1 cellular context compared by ENCODE assay signal in genomic region chr21:40433575-40433974, GRCh38.
TF ChIP-seq lines count a peak whose summit lies in the region.

No MANE protein-coding gene starts in this region.

TF ChIP-seq in HEK293, 187 proteins besides CTCF, POLR2A, EP300 and RAD21 (continued from another document):
- TF ChIP-seq, protein P1, sequence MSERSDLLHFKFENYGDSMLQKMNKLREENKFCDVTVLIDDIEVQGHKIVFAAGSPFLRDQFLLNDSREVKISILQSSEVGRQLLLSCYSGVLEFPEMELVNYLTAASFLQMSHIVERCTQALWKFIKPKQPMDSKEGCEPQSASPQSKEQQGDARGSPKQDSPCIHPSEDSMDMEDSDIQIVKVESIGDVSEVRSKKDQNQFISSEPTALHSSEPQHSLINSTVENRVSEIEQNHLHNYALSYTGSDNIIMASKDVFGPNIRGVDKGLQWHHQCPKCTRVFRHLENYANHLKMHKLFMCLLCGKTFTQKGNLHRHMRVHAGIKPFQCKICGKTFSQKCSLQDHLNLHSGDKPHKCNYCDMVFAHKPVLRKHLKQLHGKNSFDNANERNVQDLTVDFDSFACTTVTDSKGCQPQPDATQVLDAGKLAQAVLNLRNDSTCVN (tag by site-specific recombination; optimal IDR thresholded peaks at IDR 0.05): no peak
- TF ChIP-seq TCF7L2 (IDR thresholded peaks at IDR 0.05; ENCODE audit: borderline replicate concordance, low read depth, low read length) (no peak), ZNF558 (tag by site-specific recombination; IDR thresholded peaks at IDR 0.05) (no peak), ZNF704 (tag by site-specific recombination; IDR thresholded peaks at IDR 0.05) (no peak), ZNF518A (tag by site-specific recombination; conservative IDR thresholded peaks at IDR 0.05; ENCODE audit: low read depth) (no peak), ZNF571 (tag by site-specific recombination; IDR thresholded peaks at IDR 0.05) (no peak), ZNF202 (tag by site-specific recombination; IDR thresholded peaks at IDR 0.05; ENCODE audit: borderline replicate concordance) (no peak), RBAK (tag by site-specific recombination; IDR thresholded peaks at IDR 0.05) (no peak), ZNF24 (tag by site-specific recombination; IDR thresholded peaks at IDR 0.05) (0 out of 2 replicates have a peak, but pooled peaks have one; percentile 29), KLF8 (tag by site-specific recombination; IDR thresholded peaks at IDR 0.05) (peak; percentile 93), MEIS1 (CRISPR knock-in tag; IDR thresholded peaks at IDR 0.05; ENCODE audit: borderline replicate concordance) (no peak), MZF1 (tag by site-specific recombination; IDR thresholded peaks at IDR 0.05; ENCODE audit: borderline replicate concordance) (no peak), BCL11B (tag by site-specific recombination; IDR thresholded peaks at IDR 0.05; ENCODE audit: low read depth) (no peak), OVOL3 (tag by site-specific recombination; IDR thresholded peaks at IDR 0.05) (no peak), ZFP37 (tag by site-specific recombination; IDR thresholded peaks at IDR 0.05) (0 out of 2 replicates have a peak, but pooled peaks have one; percentile 77), ZNF544 (tag by site-specific recombination; IDR thresholded peaks at IDR 0.05) (no peak), HOXD13 (CRISPR knock-in tag; IDR thresholded peaks at IDR 0.05; ENCODE audit: borderline replicate concordance) (no peak), ZNF239 (tag by site-specific recombination; IDR thresholded peaks at IDR 0.05) (no peak), YY2 (tag by site-specific recombination; IDR thresholded peaks at IDR 0.05) (peak; percentile 38; the same call in 1 of the 2 replicates), KLF9 (tag by site-specific recombination; IDR thresholded peaks at IDR 0.05; ENCODE audit: low read depth) (no peak), ZNF548 (tag by site-specific recombination; IDR thresholded peaks at IDR 0.05) (no peak), ZIC2 (tag by site-specific recombination; IDR thresholded peaks at IDR 0.05) (no peak), ZNF658 (tag by site-specific recombination; IDR thresholded peaks at IDR 0.05) (peak; percentile 97), ZNF514 (tag by site-specific recombination; IDR thresholded peaks at IDR 0.05) (no peak), SP7 (tag by site-specific recombination; IDR thresholded peaks at IDR 0.05) (peak; percentile 68), ZNF37A (tag by site-specific recombination; IDR thresholded peaks at IDR 0.05) (no peak), ZNF112 (tag by site-specific recombination; IDR thresholded peaks at IDR 0.05) (no peak), ZNF121 (tag by site-specific recombination; IDR thresholded peaks at IDR 0.05) (no peak), ZNF792 (tag by site-specific recombination; IDR thresholded peaks at IDR 0.05) (no peak), PRDM2 (tag by site-specific recombination; IDR thresholded peaks at IDR 0.05; ENCODE audit: borderline replicate concordance) (no peak), ZNF626 (tag by site-specific recombination; IDR thresholded peaks at IDR 0.05) (no peak), ZSCAN16 (tag by site-specific recombination; IDR thresholded peaks at IDR 0.05) (no peak), SP3 (tag by site-specific recombination; IDR thresholded peaks at IDR 0.05) (peak; percentile 72), ZNF184 (tag by site-specific recombination; IDR thresholded peaks at IDR 0.05) (peak; percentile 84), ZNF350 (tag by site-specific recombination; IDR thresholded peaks at IDR 0.05) (peak; percentile 60; the same call in 1 of the 2 replicates), ZNF501 (tag by site-specific recombination; IDR thresholded peaks at IDR 0.05) (no peak), ZNF629 (tag by site-specific recombination; IDR thresholded peaks at IDR 0.05) (peak; percentile 93), ZNF654 (tag by site-specific recombination; IDR thresholded peaks at IDR 0.05; ENCODE audit: low read depth) (no peak), SCRT2 (tag by site-specific recombination; IDR thresholded peaks at IDR 0.05) (peak; percentile 58; the same call in 1 of the 2 replicates)
- TF ChIP-seq, protein P2, sequence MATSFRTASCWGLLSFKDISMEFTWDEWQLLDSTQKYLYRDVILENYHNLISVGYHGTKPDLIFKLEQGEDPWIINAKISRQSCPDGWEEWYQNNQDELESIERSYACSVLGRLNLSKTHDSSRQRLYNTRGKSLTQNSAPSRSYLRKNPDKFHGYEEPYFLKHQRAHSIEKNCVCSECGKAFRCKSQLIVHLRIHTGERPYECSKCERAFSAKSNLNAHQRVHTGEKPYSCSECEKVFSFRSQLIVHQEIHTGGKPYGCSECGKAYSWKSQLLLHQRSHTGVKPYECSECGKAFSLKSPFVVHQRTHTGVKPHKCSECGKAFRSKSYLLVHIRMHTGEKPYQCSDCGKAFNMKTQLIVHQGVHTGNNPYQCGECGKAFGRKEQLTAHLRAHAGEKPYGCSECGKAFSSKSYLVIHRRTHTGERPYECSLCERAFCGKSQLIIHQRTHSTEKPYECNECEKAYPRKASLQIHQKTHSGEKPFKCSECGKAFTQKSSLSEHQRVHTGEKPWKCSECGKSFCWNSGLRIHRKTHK (tag by site-specific recombination; IDR thresholded peaks at IDR 0.05): peak; percentile 66
- TF ChIP-seq, protein P3, sequence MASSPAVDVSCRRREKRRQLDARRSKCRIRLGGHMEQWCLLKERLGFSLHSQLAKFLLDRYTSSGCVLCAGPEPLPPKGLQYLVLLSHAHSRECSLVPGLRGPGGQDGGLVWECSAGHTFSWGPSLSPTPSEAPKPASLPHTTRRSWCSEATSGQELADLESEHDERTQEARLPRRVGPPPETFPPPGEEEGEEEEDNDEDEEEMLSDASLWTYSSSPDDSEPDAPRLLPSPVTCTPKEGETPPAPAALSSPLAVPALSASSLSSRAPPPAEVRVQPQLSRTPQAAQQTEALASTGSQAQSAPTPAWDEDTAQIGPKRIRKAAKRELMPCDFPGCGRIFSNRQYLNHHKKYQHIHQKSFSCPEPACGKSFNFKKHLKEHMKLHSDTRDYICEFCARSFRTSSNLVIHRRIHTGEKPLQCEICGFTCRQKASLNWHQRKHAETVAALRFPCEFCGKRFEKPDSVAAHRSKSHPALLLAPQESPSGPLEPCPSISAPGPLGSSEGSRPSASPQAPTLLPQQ (tag by site-specific recombination; IDR thresholded peaks at IDR 0.05): no peak
- TF ChIP-seq, protein P4, sequence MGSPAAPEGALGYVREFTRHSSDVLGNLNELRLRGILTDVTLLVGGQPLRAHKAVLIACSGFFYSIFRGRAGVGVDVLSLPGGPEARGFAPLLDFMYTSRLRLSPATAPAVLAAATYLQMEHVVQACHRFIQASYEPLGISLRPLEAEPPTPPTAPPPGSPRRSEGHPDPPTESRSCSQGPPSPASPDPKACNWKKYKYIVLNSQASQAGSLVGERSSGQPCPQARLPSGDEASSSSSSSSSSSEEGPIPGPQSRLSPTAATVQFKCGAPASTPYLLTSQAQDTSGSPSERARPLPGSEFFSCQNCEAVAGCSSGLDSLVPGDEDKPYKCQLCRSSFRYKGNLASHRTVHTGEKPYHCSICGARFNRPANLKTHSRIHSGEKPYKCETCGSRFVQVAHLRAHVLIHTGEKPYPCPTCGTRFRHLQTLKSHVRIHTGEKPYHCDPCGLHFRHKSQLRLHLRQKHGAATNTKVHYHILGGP (tag by site-specific recombination; IDR thresholded peaks at IDR 0.05): 0 out of 2 replicates have a peak, but pooled peaks have one; percentile 46
- TF ChIP-seq, protein P5, sequence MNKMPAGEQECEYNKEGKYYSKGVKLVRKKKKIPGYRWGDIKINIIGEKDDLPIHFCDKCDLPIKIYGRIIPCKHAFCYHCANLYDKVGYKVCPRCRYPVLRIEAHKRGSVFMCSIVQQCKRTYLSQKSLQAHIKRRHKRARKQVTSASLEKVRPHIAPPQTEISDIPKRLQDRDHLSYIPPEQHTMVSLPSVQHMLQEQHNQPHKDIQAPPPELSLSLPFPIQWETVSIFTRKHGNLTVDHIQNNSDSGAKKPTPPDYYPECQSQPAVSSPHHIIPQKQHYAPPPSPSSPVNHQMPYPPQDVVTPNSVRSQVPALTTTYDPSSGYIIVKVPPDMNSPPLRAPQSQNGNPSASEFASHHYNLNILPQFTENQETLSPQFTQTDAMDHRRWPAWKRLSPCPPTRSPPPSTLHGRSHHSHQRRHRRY (tag by site-specific recombination; IDR thresholded peaks at IDR 0.05): no peak
- TF ChIP-seq, protein P6, sequence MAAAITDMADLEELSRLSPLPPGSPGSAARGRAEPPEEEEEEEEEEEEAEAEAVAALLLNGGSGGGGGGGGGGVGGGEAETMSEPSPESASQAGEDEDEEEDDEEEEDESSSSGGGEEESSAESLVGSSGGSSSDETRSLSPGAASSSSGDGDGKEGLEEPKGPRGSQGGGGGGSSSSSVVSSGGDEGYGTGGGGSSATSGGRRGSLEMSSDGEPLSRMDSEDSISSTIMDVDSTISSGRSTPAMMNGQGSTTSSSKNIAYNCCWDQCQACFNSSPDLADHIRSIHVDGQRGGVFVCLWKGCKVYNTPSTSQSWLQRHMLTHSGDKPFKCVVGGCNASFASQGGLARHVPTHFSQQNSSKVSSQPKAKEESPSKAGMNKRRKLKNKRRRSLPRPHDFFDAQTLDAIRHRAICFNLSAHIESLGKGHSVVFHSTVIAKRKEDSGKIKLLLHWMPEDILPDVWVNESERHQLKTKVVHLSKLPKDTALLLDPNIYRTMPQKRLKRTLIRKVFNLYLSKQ (tag by site-specific recombination; IDR thresholded peaks at IDR 0.05; ENCODE audit: borderline replicate concordance): no peak
